Comparison of ENCODE assay signal across 22 cellular contexts in the genomic region with DNA sequence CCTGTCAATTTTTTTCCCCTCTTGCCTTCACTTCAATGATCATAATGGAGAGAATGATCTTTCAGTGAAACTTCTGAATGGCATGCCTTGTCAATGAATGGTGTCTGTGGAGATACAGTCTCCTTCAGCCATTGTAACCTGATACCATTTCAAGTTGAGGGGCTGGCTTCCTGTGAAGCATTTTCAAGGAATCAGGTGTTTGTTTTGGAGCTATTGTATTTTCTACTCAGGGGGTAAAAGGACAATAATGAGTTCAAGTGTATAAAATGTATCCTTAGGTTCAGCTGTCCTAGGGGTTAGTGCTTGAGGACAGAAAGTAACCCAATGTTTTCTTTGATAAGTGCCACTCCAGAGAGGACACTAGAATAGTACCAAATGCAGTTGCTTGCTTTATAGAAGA. TPM values are rescaled to one million over a fixed set of nuclear protein-coding genes. Genes with fewer than 3 reads are reported as not detected.
A peak's percentile ranks its signal among the peaks of the same experiment; 100 is the strongest.
DNase-seq lines count a peak whose midpoint lies in the region; ATAC-seq, FAIRE-seq and TF ChIP-seq lines count a peak whose summit lies in the region.
"Had no signal": no experiment of that assay in that cellular context is flagged by ENCODE, and none has a peak within 500 bp of the region (broad histone marks: within the 10 kb centered on the region; RNA-seq: fewer than 3 reads in every experiment).

No MANE protein-coding gene starts in this region.

- no peak overlapping the region for H3K27ac ChIP-seq in H1 (ENCODE audit: low read depth, low read length)
- no peak overlapping the region for H3K27ac ChIP-seq in osteoblast (ENCODE audit: low read depth, low read length)
- H3K27ac ChIP-seq: VCaP had no signal

- H3K18ac ChIP-seq in H1 (ENCODE audit: extremely low read depth, low read length), result no peak overlapping the region

- peak; percentile 14 to 81 (median 73) for DNase-seq in NCI-H1417 (lab: John Stamatoyannopoulos, UW)
- DNase-seq in NCI-H1417 treated with DMSO at 0.1 percent for 48 hours (lab: John Stamatoyannopoulos, UW), result no peak
- DNase-seq in NCI-H2029 (lab: John Stamatoyannopoulos, UW), result peak; percentile 29
- DNase-seq in H1 (ENCODE audit: low read depth in 1 of 2, low spot score in 2 of 2), result no peak
- DNase-seq in osteoblast (ENCODE audit: insufficient read length, low spot score, missing footprints), result peak; percentile 17
- no peak for DNase-seq in hepatic stellate cell (ENCODE audit: low spot score)
- no peak for DNase-seq in type B pancreatic cell (ENCODE audit: extremely low spot score, unreplicated experiment)
- DNase-seq: activated CD4-positive, alpha-beta T cell treated with anti-CD3 and anti-CD28 coated beads, Interleukin-2, amount 50 U/mL, for 48 hours; activated naive CD4-positive, alpha-beta T cell treated with anti-CD3 and anti-CD28 coated beads for 36 hours; aorta; effector CD8-positive, alpha-beta T cell; islet precursor cell; MM.1S; NCI-H226; SHP77 had no signal

- H3K4me3 ChIP-seq in H1 (ENCODE audit: extremely low read depth in 1 of 4, insufficient read depth in 2 of 4, low read depth in 3 of 4, low read length in 4 of 4) (no peak overlapping the region), osteoblast (ENCODE audit: insufficient read depth, low read length) (no peak overlapping the region)

- no peak overlapping the region for H2BK120ac ChIP-seq in H1 (replicated peaks; ENCODE audit: low read depth, low read length)

- H3K4me2 ChIP-seq in H1 (ENCODE audit: insufficient read depth in 1 of 2, low read depth in 2 of 2, low read length in 2 of 2) (peak overlapping the region; percentile 31 to 41; a peak in 2 of 4 replicates), osteoblast (ENCODE audit: insufficient read depth, low read length) (no peak overlapping the region)

- H3K14ac ChIP-seq in H1 (ENCODE audit: insufficient read length), result no peak overlapping the region

- peaks cover 5% of the 10 kb centered on the region for H3K27me3 Mint-ChIP-seq in type B pancreatic cell

- no peak overlapping the region for H3K4ac ChIP-seq in H1 (replicated peaks; ENCODE audit: insufficient read length, low read depth, low read length)

- no peaks in the 10 kb centered on the region for H3K36me3 ChIP-seq in H1 (ENCODE audit: control insufficient read depth in 2 of 4, insufficient read depth in 4 of 4, low read length in 3 of 4)
- no peaks in the 10 kb centered on the region for H3K36me3 ChIP-seq in osteoblast (ENCODE audit: insufficient read depth, low read length)

- no peak overlapping the region for H3K27ac Mint-ChIP-seq in type B pancreatic cell
- H3K27ac Mint-ChIP-seq: activated naive CD4-positive, alpha-beta T cell treated with anti-CD3 and anti-CD28 coated beads for 36 hours; memory B cell had no signal

- H3K79me2 ChIP-seq in H1 (ENCODE audit: control insufficient read depth in 1 of 2, insufficient read depth in 2 of 2, low read length in 2 of 2) (no peaks in the 10 kb centered on the region), osteoblast (ENCODE audit: insufficient read depth, low read length) (no peaks in the 10 kb centered on the region)

- no peaks in the 10 kb centered on the region for H3K9me3 Mint-ChIP-seq in type B pancreatic cell
- H3K9me3 Mint-ChIP-seq: activated naive CD4-positive, alpha-beta T cell treated with anti-CD3 and anti-CD28 coated beads for 36 hours; memory B cell had no signal

- TF ChIP-seq RAD21 in H1 (IDR thresholded peaks at IDR 0.05 in 1 of 2, conservative IDR thresholded peaks at IDR 0.05 in 1 of 2; ENCODE audit: low read depth in 2 of 2, low read length in 2 of 2), result no peak

- FAIRE-seq in H1 (lab: Jason Lieb, UNC), result peak; percentile 80

- no peaks in the 10 kb centered on the region for H3K36me3 Mint-ChIP-seq in type B pancreatic cell
- H3K36me3 Mint-ChIP-seq: memory B cell had no signal

- TF ChIP-seq EP300 in H1 (IDR thresholded peaks at IDR 0.05; ENCODE audit: borderline replicate concordance in 1 of 2, low read depth in 2 of 2, low read length in 2 of 2), result no peak

- CTCF ChIA-PET in H1 (lab: Charles Lee; ENCODE audit: partially characterized antibody), result no interaction called here

- no peak overlapping the region for H2AK5ac ChIP-seq in H1 (ENCODE audit: low read depth, low read length)

- H3K9me3 ChIP-seq in H1 (ENCODE audit: insufficient read depth in 2 of 2, low read depth in 1 of 2, low read length in 1 of 2) (no peaks in the 10 kb centered on the region), osteoblast (ENCODE audit: low read depth, low read length) (no peaks in the 10 kb centered on the region)

- no peak overlapping the region for H4K91ac ChIP-seq in H1 (replicated peaks; ENCODE audit: insufficient read length, low read length)

- H3K4me3 Mint-ChIP-seq in type B pancreatic cell, result no peak overlapping the region
- H3K4me3 Mint-ChIP-seq: activated naive CD4-positive, alpha-beta T cell treated with anti-CD3 and anti-CD28 coated beads for 36 hours; memory B cell had no signal

- no peak overlapping the region for H4K5ac ChIP-seq in H1 (ENCODE audit: insufficient read length, low read depth, low read length)

- no peak overlapping the region for H2BK15ac ChIP-seq in H1 (ENCODE audit: low read length)

- TF ChIP-seq CTCF in H1 (IDR thresholded peaks at IDR 0.05; ENCODE audit: control extremely low read depth in 1 of 3, insufficient read depth in 1 of 3, low read depth in 1 of 3, low read length in 3 of 3) (no peak), osteoblast (IDR thresholded peaks at IDR 0.05; ENCODE audit: extremely low read depth, low read depth, low read length) (no peak), type B pancreatic cell (conservative IDR thresholded peaks at IDR 0.05) (no peak)

- H4K20me1 ChIP-seq in H1 (replicated peaks in 1 of 2; ENCODE audit: control insufficient read depth in 1 of 2, insufficient read depth in 2 of 2, low read length in 2 of 2), result no peaks in the 10 kb centered on the region
- H4K20me1 ChIP-seq in osteoblast (ENCODE audit: insufficient read depth, low read length), result no peaks in the 10 kb centered on the region

- POLR2A ChIA-PET in H1 (lab: Charles Lee; ENCODE audit: partially characterized antibody), result no interaction called here

- H4K8ac ChIP-seq in H1 (ENCODE audit: extremely low read depth, insufficient read depth, low read length), result no peak overlapping the region

- H3K4me1 ChIP-seq in H1 (replicated peaks in 1 of 4; ENCODE audit: control insufficient read depth in 3 of 4, insufficient read depth in 4 of 4, low read length in 3 of 4) (peaks cover 5 to 18% (median 14%) of the 10 kb centered on the region in 4 experiments), osteoblast (ENCODE audit: insufficient read depth, low read length) (peaks cover 18% of the 10 kb centered on the region)

- 0 out of 2 replicates have a peak overlapping the region, but pooled peaks have one; percentile 88 for H2BK20ac ChIP-seq in H1 (ENCODE audit: low read length)

- H3K23ac ChIP-seq in H1 (ENCODE audit: insufficient read length), result no peak overlapping the region

- no peak overlapping the region for H2BK12ac ChIP-seq in H1 (ENCODE audit: low read depth, low read length)

- no peak for ATAC-seq in HG03457 (IDR thresholded peaks at IDR 0.05; ENCODE audit: unreplicated experiment)

- H3K56ac ChIP-seq in H1 (replicated peaks; ENCODE audit: insufficient read length, low read depth, low read length), result no peak overlapping the region

- 0 out of 2 replicates have a peak overlapping the region, but pooled peaks have one; percentile 60 for H2BK5ac ChIP-seq in H1 (ENCODE audit: low read depth, low read length)

- no peak for TF ChIP-seq POLR2A in H1 (IDR thresholded peaks at IDR 0.05; ENCODE audit: control extremely low read depth in 1 of 2, low read depth in 2 of 2, low read length in 2 of 2)

- no peaks in the 10 kb centered on the region for H3K23me2 ChIP-seq in H1 (ENCODE audit: low read depth, low read length)

- H3K4me1 Mint-ChIP-seq in type B pancreatic cell (ENCODE audit: unreplicated experiment), result peaks cover 40% of the 10 kb centered on the region
- H3K4me1 Mint-ChIP-seq: memory B cell had no signal

- H2AFZ ChIP-seq in H1 (ENCODE audit: low read length) (no peak overlapping the region), osteoblast (ENCODE audit: low read length) (no peak overlapping the region)

- no peaks in the 10 kb centered on the region for H3K27me3 ChIP-seq in H1 (replicated peaks in 1 of 4; ENCODE audit: control insufficient read depth in 3 of 4, extremely low read depth in 1 of 4, insufficient read depth in 3 of 4, low read length in 3 of 4)
- peaks cover 3% of the 10 kb centered on the region for H3K27me3 ChIP-seq in osteoblast (ENCODE audit: insufficient read depth, low read length)

- no peak overlapping the region for H3K9ac ChIP-seq in H1 (replicated peaks in 1 of 4; ENCODE audit: extremely low read depth in 1 of 4, low read depth in 3 of 4, low read length in 3 of 4)

- no peaks in the 10 kb centered on the region for H3K79me1 ChIP-seq in H1 (ENCODE audit: low read depth, low read length)

TF ChIP-seq in H1, 55 proteins besides CTCF, POLR2A, EP300 and RAD21:
- TF ChIP-seq SIX5 (IDR thresholded peaks at IDR 0.05; ENCODE audit: low read depth, low read length) (peak; percentile 24; the same call in 1 of the 2 replicates), TAF7 (optimal IDR thresholded peaks at IDR 0.05; ENCODE audit: borderline replicate concordance, low read depth, low read length) (no peak), CEBPB (IDR thresholded peaks at IDR 0.05; ENCODE audit: low read depth, low read length) (no peak), CBX5 (IDR thresholded peaks at IDR 0.05; ENCODE audit: low read depth, low read length) (no peak), NANOG (IDR thresholded peaks at IDR 0.05; ENCODE audit: insufficient read depth, low read depth, low read length, poor library complexity, severe bottlenecking) (peak; percentile 15)

RNA-seq across cellular contexts. Expression of gene CBY2, which starts 23.8 kb away (rescaled TPM):
- not detected in 2 replicates for total RNA-seq in H1 (2021; fragmentation: NEBNext Ultra II Directional; extraction: Animal tissue kit (Norgen Biotek cat#: 25700))
- 0.63 TPM in 1 of 2 replicates, not detected in the other for polyA plus RNA-seq in H1 (2011; rRNA removed)
- polyA plus RNA-seq in H1 (2011; cell fraction: cytosol; rRNA removed), result 0.18 TPM
- polyA plus RNA-seq in H1 (2011; cell fraction: nucleus; rRNA removed), result 0.40 TPM
- not detected in 4 replicates for polyA plus RNA-seq in H1 (2012, experiment 1 of 2)
- not detected for polyA plus RNA-seq in H1 (2012, experiment 2 of 2)
- 0.04 TPM for polyA plus RNA-seq in H1 (2013, experiment 1 of 2)
- polyA plus RNA-seq in H1 (2013, experiment 2 of 2), result not detected
- not detected in 2 replicates for polyA minus RNA-seq in H1 (2011; rRNA and poly(A)+ RNA removed)
- polyA minus RNA-seq in H1 (2011; cell fraction: cytosol; rRNA and poly(A)+ RNA removed), result not detected
- not detected for polyA minus RNA-seq in H1 (2011; cell fraction: nucleus; rRNA and poly(A)+ RNA removed)
- not detected in 2 replicates for total RNA-seq in osteoblast
- total RNA-seq in type B pancreatic cell (ENCODE audit: low replicate concordance), result not detected in 2 replicates
- total RNA-seq: A172; activated naive CD4-positive, alpha-beta T cell treated with anti-CD3 and anti-CD28 coated beads for 36 hours; aorta; T-helper 1 cell treated with Interleukin-12 subunit alpha and Interleukin-12 subunit beta and Interleukin-4 antibody, amounts not matched to agents 30 ng/mL and 1 ng/mL, for 36 hours; temporal lobe had no signal
- polyA plus RNA-seq: aorta, BJ had no signal

Comparison
In these comparisons a context has a peak if more than half of its experiments do, and no peak if none do; other contexts are left out.
1. DNase-seq: peak in NCI-H1417 (3 of 3), NCI-H2029 (single experiment) and osteoblast (single experiment); none in NCI-H1417 treated with DMSO at 0.1 percent for 48 hours (single experiment), H1 (0 of 2), hepatic stellate cell (single experiment) and type B pancreatic cell (single experiment).